2 cellular contexts compared by ENCODE assay signal in the genomic region with DNA sequence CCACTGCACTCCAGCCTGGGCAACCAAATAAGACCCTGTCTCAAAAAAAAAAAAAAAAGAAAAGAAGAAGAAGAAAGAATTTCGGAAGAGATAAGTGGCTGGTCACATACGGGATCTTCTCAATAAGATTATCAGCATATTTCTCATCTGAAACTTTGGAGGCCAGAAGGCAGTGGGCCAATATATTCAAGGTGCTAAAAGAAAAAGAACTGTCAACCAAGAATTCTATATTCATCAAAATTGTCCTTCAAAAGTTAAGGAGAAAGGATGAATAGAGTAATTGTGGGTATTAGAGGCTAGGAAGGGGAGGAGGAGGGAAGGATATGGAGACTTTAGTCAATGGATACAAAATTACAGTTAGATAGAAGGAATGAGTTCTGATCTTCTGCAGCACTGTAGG.
TF ChIP-seq lines count a peak whose summit lies in the region.

No MANE protein-coding gene starts in this region.

TF ChIP-seq in HEK293, 187 proteins besides CTCF, POLR2A, EP300 and RAD21 (continued from another document):
- 0 out of 2 replicates have a peak, but pooled peaks have one; percentile 12 for TF ChIP-seq ZNF280D (tag by site-specific recombination; IDR thresholded peaks at IDR 0.05)

TF ChIP-seq in GM12878, 131 proteins besides CTCF, POLR2A, EP300 and RAD21 (continued from another document):
- TF ChIP-seq, protein P1, sequence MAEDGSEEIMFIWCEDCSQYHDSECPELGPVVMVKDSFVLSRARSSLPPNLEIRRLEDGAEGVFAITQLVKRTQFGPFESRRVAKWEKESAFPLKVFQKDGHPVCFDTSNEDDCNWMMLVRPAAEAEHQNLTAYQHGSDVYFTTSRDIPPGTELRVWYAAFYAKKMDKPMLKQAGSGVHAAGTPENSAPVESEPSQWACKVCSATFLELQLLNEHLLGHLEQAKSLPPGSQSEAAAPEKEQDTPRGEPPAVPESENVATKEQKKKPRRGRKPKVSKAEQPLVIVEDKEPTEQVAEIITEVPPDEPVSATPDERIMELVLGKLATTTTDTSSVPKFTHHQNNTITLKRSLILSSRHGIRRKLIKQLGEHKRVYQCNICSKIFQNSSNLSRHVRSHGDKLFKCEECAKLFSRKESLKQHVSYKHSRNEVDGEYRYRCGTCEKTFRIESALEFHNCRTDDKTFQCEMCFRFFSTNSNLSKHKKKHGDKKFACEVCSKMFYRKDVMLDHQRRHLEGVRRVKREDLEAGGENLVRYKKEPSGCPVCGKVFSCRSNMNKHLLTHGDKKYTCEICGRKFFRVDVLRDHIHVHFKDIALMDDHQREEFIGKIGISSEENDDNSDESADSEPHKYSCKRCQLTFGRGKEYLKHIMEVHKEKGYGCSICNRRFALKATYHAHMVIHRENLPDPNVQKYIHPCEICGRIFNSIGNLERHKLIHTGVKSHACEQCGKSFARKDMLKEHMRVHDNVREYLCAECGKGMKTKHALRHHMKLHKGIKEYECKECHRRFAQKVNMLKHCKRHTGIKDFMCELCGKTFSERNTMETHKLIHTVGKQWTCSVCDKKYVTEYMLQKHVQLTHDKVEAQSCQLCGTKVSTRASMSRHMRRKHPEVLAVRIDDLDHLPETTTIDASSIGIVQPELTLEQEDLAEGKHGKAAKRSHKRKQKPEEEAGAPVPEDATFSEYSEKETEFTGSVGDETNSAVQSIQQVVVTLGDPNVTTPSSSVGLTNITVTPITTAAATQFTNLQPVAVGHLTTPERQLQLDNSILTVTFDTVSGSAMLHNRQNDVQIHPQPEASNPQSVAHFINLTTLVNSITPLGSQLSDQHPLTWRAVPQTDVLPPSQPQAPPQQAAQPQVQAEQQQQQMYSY (CRISPR knock-in tag; IDR thresholded peaks at IDR 0.05) = no peak
